Comparison of ENCODE assay signal across 1 cellular context in genomic region chr17:68200689-68201424, GRCh38.
A peak's percentile ranks its signal among the peaks of the same experiment; 100 is the strongest.
TF ChIP-seq lines count a peak whose summit lies in the region.

No MANE protein-coding gene starts in this region.

TF ChIP-seq in HepG2, 621 proteins besides CTCF, POLR2A, EP300 and RAD21 (continued from another document and continues in another):
- TF ChIP-seq HINFP (CRISPR knock-in tag; IDR thresholded peaks at IDR 0.05; ENCODE audit: low read depth) (no peak), ZMYM2 (CRISPR knock-in tag; IDR thresholded peaks at IDR 0.05) (no peak), ZNF816 (CRISPR knock-in tag; IDR thresholded peaks at IDR 0.05; ENCODE audit: borderline replicate concordance) (no peak), ZNF276 (CRISPR knock-in tag; IDR thresholded peaks at IDR 0.05; ENCODE audit: low read depth) (no peak), ZHX1 (CRISPR knock-in tag; IDR thresholded peaks at IDR 0.05; ENCODE audit: low read depth) (0 out of 2 replicates have a peak, but pooled peaks have one; percentile 32), ZMAT3 (CRISPR knock-in tag; conservative IDR thresholded peaks at IDR 0.05) (0 out of 2 replicates have a peak, but pooled peaks have one; percentile 69), NFE2L1 (CRISPR knock-in tag; IDR thresholded peaks at IDR 0.05; ENCODE audit: borderline replicate concordance) (no peak), ZNF282 (IDR thresholded peaks at IDR 0.05; ENCODE audit: partially characterized antibody) (no peak), HNF1B (CRISPR knock-in tag; IDR thresholded peaks at IDR 0.05) (peak; percentile 81), GLI4 (CRISPR knock-in tag; IDR thresholded peaks at IDR 0.05; ENCODE audit: borderline replicate concordance) (peak; percentile 75; the same call in 1 of the 2 replicates), ZBTB7B (CRISPR knock-in tag; IDR thresholded peaks at IDR 0.05) (peak; percentile 63), MIER2 (CRISPR knock-in tag; IDR thresholded peaks at IDR 0.05) (no peak), NCOR1 (IDR thresholded peaks at IDR 0.05; ENCODE audit: borderline replicate concordance, low read length) (no peak), ZBTB3 (CRISPR knock-in tag; IDR thresholded peaks at IDR 0.05; ENCODE audit: borderline replicate concordance, low read depth) (no peak), ZNF121 (CRISPR knock-in tag; IDR thresholded peaks at IDR 0.05) (peak; percentile 80; the same call in 1 of the 2 replicates), ZNF674 (CRISPR knock-in tag; IDR thresholded peaks at IDR 0.05; ENCODE audit: low read depth) (no peak), KMT2A (CRISPR knock-in tag; IDR thresholded peaks at IDR 0.05) (peak; percentile 51; the same call in 1 of the 2 replicates), PAXIP1 (CRISPR knock-in tag; conservative IDR thresholded peaks at IDR 0.05) (0 out of 2 replicates have a peak, but pooled peaks have one; percentile 35), TCF7 (IDR thresholded peaks at IDR 0.05; ENCODE audit: low read depth) (no peak), ZNF414 (CRISPR knock-in tag; IDR thresholded peaks at IDR 0.05) (peak; percentile 54; the same call in 1 of the 2 replicates), ZNF556 (CRISPR knock-in tag; IDR thresholded peaks at IDR 0.05; ENCODE audit: borderline replicate concordance) (peak; percentile 69; the same call in 1 of the 2 replicates), ZNF331 (CRISPR knock-in tag; IDR thresholded peaks at IDR 0.05) (peak; percentile 85), ZNF839 (CRISPR knock-in tag; IDR thresholded peaks at IDR 0.05; ENCODE audit: borderline replicate concordance) (no peak; the same call in 1 of the 2 replicates), ZNF574 (CRISPR knock-in tag; IDR thresholded peaks at IDR 0.05) (no peak), BHLHE40 (IDR thresholded peaks at IDR 0.05; ENCODE audit: low read length) (peak; percentile 47; the same call in 1 of the 2 replicates), ZNF431 (CRISPR knock-in tag; IDR thresholded peaks at IDR 0.05; ENCODE audit: borderline replicate concordance, low read depth) (no peak; the same call in 1 of the 2 replicates), HNRNPK (IDR thresholded peaks at IDR 0.05; ENCODE audit: low read depth, low read length, poor library complexity, severe bottlenecking) (no peak), MYPOP (CRISPR knock-in tag; IDR thresholded peaks at IDR 0.05) (peak; percentile 81), ZNF75D (CRISPR knock-in tag; IDR thresholded peaks at IDR 0.05; ENCODE audit: borderline replicate concordance) (no peak), KLF12 (CRISPR knock-in tag; IDR thresholded peaks at IDR 0.05; ENCODE audit: borderline replicate concordance) (no peak), MED1 (CRISPR knock-in tag; IDR thresholded peaks at IDR 0.05) (peak; percentile 39; the same call in 1 of the 2 replicates), ZNF263 (CRISPR knock-in tag; IDR thresholded peaks at IDR 0.05) (no peak; the same call in 1 of the 2 replicates), NFE2L2 (IDR thresholded peaks at IDR 0.05; ENCODE audit: low read length) (no peak), ZNF687 (CRISPR knock-in tag; IDR thresholded peaks at IDR 0.05) (peak; percentile 92), ZNF615 (CRISPR knock-in tag; IDR thresholded peaks at IDR 0.05; ENCODE audit: borderline replicate concordance) (no peak), CEBPB (IDR thresholded peaks at IDR 0.05; ENCODE audit: borderline replicate concordance, low read depth, low read length) (no peak), ATRX (CRISPR knock-in tag; IDR thresholded peaks at IDR 0.05; ENCODE audit: borderline replicate concordance) (no peak), ZKSCAN8 (CRISPR knock-in tag; IDR thresholded peaks at IDR 0.05; ENCODE audit: borderline replicate concordance) (no peak), MTA1 (CRISPR knock-in tag; IDR thresholded peaks at IDR 0.05; ENCODE audit: borderline replicate concordance) (no peak), SRF (IDR thresholded peaks at IDR 0.05; ENCODE audit: low read depth, low read length) (no peak), BORCS8-MEF2B (CRISPR knock-in tag; IDR thresholded peaks at IDR 0.05) (0 out of 2 replicates have a peak, but pooled peaks have one; percentile 54), NFE2 (CRISPR knock-in tag; IDR thresholded peaks at IDR 0.05) (no peak)
